In genomic region chr6:39047434-39048327, GRCh38 we compare ENCODE assay signal across 16 cellular contexts. TPM values are rescaled to one million over a fixed set of nuclear protein-coding genes. Genes with fewer than 3 reads are reported as not detected.
DNase-seq lines count a peak whose midpoint lies in the region; ATAC-seq and TF ChIP-seq lines count a peak whose summit lies in the region.
"Had no signal": no experiment of that assay in that cellular context is flagged by ENCODE, and none has a peak within 500 bp of the region (broad histone marks: within the 10 kb centered on the region; RNA-seq: fewer than 3 reads in every experiment).

No MANE protein-coding gene starts in this region.

- H3K27ac ChIP-seq in HUES64 (ENCODE audit: low read depth, low read length) (no peak overlapping the region), hepatocyte (no peak overlapping the region), neural progenitor cell (no peak overlapping the region)
- H3K27ac ChIP-seq: foreskin keratinocyte, KMS-11, RWPE1, uterus had no signal

- WGBS in HUES64 = 79% methylated on average over 6 of the region's 6 CpGs
- 82% methylated on average over 6 of the region's 6 CpGs for WGBS in hepatocyte (ENCODE audit: low lambda C conversion rate, missing lambda C conversion rate)

- H3F3A ChIP-seq in neural progenitor cell (ENCODE audit: low read depth) = peaks cover 2% of the 10 kb centered on the region

- H3K36me3 ChIP-seq in HUES64 (ENCODE audit: insufficient read depth, low read length) (no peaks in the 10 kb centered on the region), hepatocyte (replicated peaks; ENCODE audit: insufficient read depth, low read depth) (no peaks in the 10 kb centered on the region), neural progenitor cell (no peaks in the 10 kb centered on the region)
- H3K36me3 ChIP-seq: uterus had no signal

- H3K27me3 ChIP-seq in HUES64 (ENCODE audit: insufficient read depth, low read length) (peaks cover 44% of the 10 kb centered on the region), hepatocyte (peaks cover 54% of the 10 kb centered on the region), neural progenitor cell (peaks cover 50% of the 10 kb centered on the region)

- no peaks in the 10 kb centered on the region for H3K36me3 Mint-ChIP-seq in activated T-cell treated with anti-CD3 and anti-CD28 coated beads, Interleukin-2, amount 50 U/mL, for 24 hours (ENCODE audit: low read depth)
- no peaks in the 10 kb centered on the region for H3K36me3 Mint-ChIP-seq in neural progenitor cell

- H3K9ac ChIP-seq in HUES64 (ENCODE audit: low read depth, low read length) = no peak overlapping the region
- H3K9ac ChIP-seq in neural progenitor cell = no peak overlapping the region
- H3K9ac ChIP-seq: KMS-11 had no signal

- H3K9me2 ChIP-seq in hepatocyte (replicated peaks; ENCODE audit: insufficient read depth) = no peaks in the 10 kb centered on the region

- H3K79me2 ChIP-seq in hepatocyte (no peaks in the 10 kb centered on the region), neural progenitor cell (ENCODE audit: low read depth) (no peaks in the 10 kb centered on the region)

- peak overlapping the region; percentile 33 for H3K4me3 Mint-ChIP-seq in activated T-cell treated with anti-CD3 and anti-CD28 coated beads, Interleukin-2, amount 50 U/mL, for 24 hours
- peak overlapping the region; percentile 60 for H3K4me3 Mint-ChIP-seq in neural progenitor cell

- H3K4me1 ChIP-seq in HUES64 (ENCODE audit: insufficient read depth, low read length) (no peaks in the 10 kb centered on the region), hepatocyte (ENCODE audit: insufficient read depth) (no peaks in the 10 kb centered on the region), neural progenitor cell (no peaks in the 10 kb centered on the region)
- H3K4me1 ChIP-seq: foreskin keratinocyte, uterus had no signal

- peaks cover 31% of the 10 kb centered on the region for H3K4me1 Mint-ChIP-seq in activated T-cell treated with anti-CD3 and anti-CD28 coated beads, Interleukin-2, amount 50 U/mL, for 24 hours (ENCODE audit: low read depth)
- H3K4me1 Mint-ChIP-seq in neural progenitor cell = no peaks in the 10 kb centered on the region

- H3K9me3 Mint-ChIP-seq in activated T-cell treated with anti-CD3 and anti-CD28 coated beads, Interleukin-2, amount 50 U/mL, for 24 hours = no peaks in the 10 kb centered on the region
- no peaks in the 10 kb centered on the region for H3K9me3 Mint-ChIP-seq in neural progenitor cell

- no peak overlapping the region for H2AFZ ChIP-seq in hepatocyte
- peak overlapping the region; percentile 95 for H2AFZ ChIP-seq in neural progenitor cell (replicated peaks)

- H3K4me3 ChIP-seq in HUES64 (ENCODE audit: low read length) (peak overlapping the region; percentile 70), hepatocyte (no peak overlapping the region), neural progenitor cell (peak overlapping the region; percentile 65)
- H3K4me3 ChIP-seq: uterus had no signal

- peaks cover 53% of the 10 kb centered on the region for H3K27me3 Mint-ChIP-seq in activated T-cell treated with anti-CD3 and anti-CD28 coated beads, Interleukin-2, amount 50 U/mL, for 24 hours
- peaks cover 47% of the 10 kb centered on the region for H3K27me3 Mint-ChIP-seq in neural progenitor cell (ENCODE audit: insufficient read depth, low read depth)

- TF ChIP-seq CTCF in hepatocyte (IDR thresholded peaks at IDR 0.05; ENCODE audit: poor library complexity) = no peak
- TF ChIP-seq CTCF in neural progenitor cell (IDR thresholded peaks at IDR 0.05) = no peak

- H4K20me1 ChIP-seq in hepatocyte (ENCODE audit: insufficient read depth, poor library complexity, severe bottlenecking) (no peaks in the 10 kb centered on the region), neural progenitor cell (ENCODE audit: low read depth) (peaks cover 24% of the 10 kb centered on the region)

- no peak for DNase-seq in activated T-cell treated with anti-CD3 and anti-CD28 coated beads, Interleukin-2, amount 50 U/mL, for 24 hours
- DNase-seq in activated T-cell treated with anti-CD3 and anti-CD28 coated beads, Interleukin-2, amount 50 U/mL, for 1 hour = no peak
- no peak for DNase-seq in hepatocyte (ENCODE audit: low spot score)
- no peak for DNase-seq in neural progenitor cell (ENCODE audit: low spot score)
- no peak for DNase-seq in globus pallidus (ENCODE audit: low spot score)
- DNase-seq: foreskin keratinocyte; GF-D8; stimulated activated naive CD4-positive, alpha-beta T cell; uterus had no signal

- H3K4me2 ChIP-seq in hepatocyte (peak overlapping the region; percentile 93), neural progenitor cell (peak overlapping the region; percentile 98)
- H3K4me2 ChIP-seq: KMS-11 had no signal

- ATAC-seq in GM21717 (IDR thresholded peaks at IDR 0.05; ENCODE audit: unreplicated experiment) (no peak), GM18858 (IDR thresholded peaks at IDR 0.05; ENCODE audit: unreplicated experiment) (no peak)

- H3K9me3 ChIP-seq in HUES64 (ENCODE audit: insufficient read depth, low read depth, low read length) (no peaks in the 10 kb centered on the region), hepatocyte (ENCODE audit: low read depth) (no peaks in the 10 kb centered on the region), neural progenitor cell (ENCODE audit: low read depth) (no peaks in the 10 kb centered on the region)
- H3K9me3 ChIP-seq: uterus had no signal

- H3K27ac Mint-ChIP-seq in activated T-cell treated with anti-CD3 and anti-CD28 coated beads, Interleukin-2, amount 50 U/mL, for 24 hours = no peak overlapping the region
- no peak overlapping the region for H3K27ac Mint-ChIP-seq in neural progenitor cell

RNA-seq across cellular contexts. Expression of gene GLP1R, which starts 0.9 kb away (rescaled TPM):
- 0.95 TPM for polyA plus RNA-seq in HUES64 (2013, experiment 1 of 2)
- 1.5 TPM for polyA plus RNA-seq in HUES64 (2013, experiment 2 of 2)
- total RNA-seq in hepatocyte (0.30 and 0.52 TPM in 2 replicates), neural progenitor cell (ENCODE audit: low replicate concordance) (0.82 and 1.3 TPM in 2 replicates)
- not detected in 2 replicates for polyA plus RNA-seq in hepatocyte
- total RNA-seq: chondrocyte, endothelial cell of umbilical vein, foreskin keratinocyte had no signal
- polyA plus RNA-seq: endothelial cell of umbilical vein, foreskin keratinocyte had no signal
